In the genomic region with DNA sequence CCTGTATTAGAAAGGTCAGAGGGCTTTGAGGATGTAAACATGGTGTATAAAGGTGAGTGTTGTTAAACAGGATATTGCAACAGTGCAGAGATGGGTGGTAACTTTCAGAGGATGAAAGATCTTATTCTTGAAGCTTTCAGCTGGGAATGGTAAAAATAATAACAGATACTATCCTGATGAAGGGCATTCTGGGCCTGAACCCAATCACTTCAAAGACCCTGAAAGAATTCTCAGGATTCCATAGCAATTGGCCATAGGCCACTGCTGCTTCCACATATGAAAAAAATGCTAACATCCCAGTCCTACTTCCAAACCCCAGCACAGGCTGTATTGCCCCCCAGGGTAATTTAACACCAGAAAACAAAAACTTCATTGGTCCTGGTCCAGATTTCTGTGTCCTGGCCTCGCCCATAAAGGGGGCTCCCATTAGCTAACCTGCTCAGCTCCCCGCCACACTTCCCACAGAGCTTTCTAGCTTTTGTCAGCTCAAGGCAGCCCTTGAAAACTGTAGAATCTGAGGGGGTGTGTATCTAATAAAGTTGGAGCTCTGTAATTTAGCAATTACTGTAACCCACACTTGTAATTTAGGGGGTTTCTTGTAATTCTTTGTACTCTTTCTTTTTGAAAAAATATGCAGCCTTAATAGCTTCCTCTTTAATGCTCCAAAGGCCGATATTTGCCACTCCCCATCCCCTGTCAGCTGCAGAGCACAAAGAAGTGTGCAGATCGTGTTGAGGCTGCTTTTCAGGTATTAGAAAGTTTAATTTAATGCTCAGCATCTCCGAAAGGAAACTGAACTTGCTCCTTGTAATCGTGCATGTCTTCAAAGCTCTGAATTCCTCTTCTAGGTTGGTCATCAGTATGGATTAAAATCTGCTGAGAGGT, we compare ENCODE assay signal across 18 cellular contexts.
"Had no signal": no experiment of that assay in that cellular context is flagged by ENCODE, and none has a peak within 500 bp of the region (broad histone marks: within the 10 kb centered on the region; RNA-seq: fewer than 3 reads in every experiment).

No MANE protein-coding gene starts in this region.

- ATAC-seq: natural killer cell treated with Interleukin-12 subunit alpha and Interleukin-12 subunit beta and Interleukin-15 and Interleukin-18, amount 100 ng/mL, for 72 hours had no signal

- H3K36me3 Mint-ChIP-seq: type B pancreatic cell had no signal

- H3K9me3 ChIP-seq: suprapubic skin had no signal

- DNase-seq: activated CD4-positive, alpha-beta T cell treated with anti-CD3 and anti-CD28 coated beads for 1 hour; activated CD4-positive, alpha-beta T cell treated with anti-CD3 and anti-CD28 coated beads, Interleukin-2, amount 50 U/mL, for 48 hours; activated naive CD4-positive, alpha-beta T cell treated with Interleukin-2 at 50 U/mL for 16 hours; adrenal gland; foreskin melanocyte; kidney glomerular epithelial cell; left ventricle myocardium superior; mesendoderm; stimulated activated CD4-positive, alpha-beta T cell treated with anti-CD3 and anti-CD28 coated beads, Interleukin-4, amount 100 ng/mL, for 4 hours; stimulated activated CD8-positive, alpha-beta memory T cell treated with anti-CD3 and anti-CD28 coated beads, Interleukin-4, amount 100 ng/mL, for 48 hours; stimulated activated naive CD4-positive, alpha-beta T cell treated with Interleukin-2 at 50 U/mL for 16 hours; T-helper 9 cell had no signal

- H3K27me3 ChIP-seq: adrenal gland, right atrium auricular region, suprapubic skin had no signal

- H3K4me1 ChIP-seq: adrenal gland, right atrium auricular region, suprapubic skin had no signal

- H3K4me3 ChIP-seq: adrenal gland, right atrium auricular region, SK-N-MC, smooth muscle cell, suprapubic skin had no signal

- H3K36me3 ChIP-seq: adrenal gland, right atrium auricular region, suprapubic skin had no signal

- H3K27ac ChIP-seq: adrenal gland, right atrium auricular region, SK-N-MC, suprapubic skin had no signal

- H3K27me3 Mint-ChIP-seq: natural killer cell treated with Interleukin-12 subunit alpha and Interleukin-12 subunit beta and Interleukin-15 and Interleukin-18, amount 100 ng/mL, for 72 hours; type B pancreatic cell had no signal

- H3K27ac Mint-ChIP-seq: natural killer cell treated with Interleukin-12 subunit alpha and Interleukin-12 subunit beta and Interleukin-15 and Interleukin-18, amount 100 ng/mL, for 72 hours; type B pancreatic cell had no signal

- H3K4me3 Mint-ChIP-seq: natural killer cell treated with Interleukin-12 subunit alpha and Interleukin-12 subunit beta and Interleukin-15 and Interleukin-18, amount 100 ng/mL, for 72 hours; type B pancreatic cell had no signal
